22 cellular contexts compared by ENCODE assay signal in the genomic region with DNA sequence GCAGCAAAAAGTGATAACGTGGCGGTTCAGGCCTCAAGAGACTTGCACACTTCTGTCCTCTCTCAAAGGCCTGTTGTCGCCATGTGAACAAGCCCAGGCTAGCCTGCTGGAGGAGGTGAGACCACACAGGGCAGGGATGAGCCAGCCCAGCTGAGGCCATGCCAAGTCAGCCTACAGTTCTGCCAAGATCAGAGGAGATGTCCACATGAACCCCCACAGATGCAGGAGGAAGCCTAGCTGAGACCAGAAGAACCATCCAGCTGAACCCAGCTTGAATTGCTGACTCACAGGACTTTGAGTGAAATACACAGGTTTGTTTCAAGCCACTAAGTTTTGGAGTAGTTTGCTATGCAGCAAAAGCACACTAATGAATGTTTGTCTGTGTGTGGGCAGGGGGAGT. TPM values are rescaled to one million over a fixed set of nuclear protein-coding genes. Genes with fewer than 3 reads are reported as not detected.
DNase-seq lines count a peak whose midpoint lies in the region; ATAC-seq and TF ChIP-seq lines count a peak whose summit lies in the region.
"Had no signal": no experiment of that assay in that cellular context is flagged by ENCODE, and none has a peak within 500 bp of the region (broad histone marks: within the 10 kb centered on the region; RNA-seq: fewer than 3 reads in every experiment).

No MANE protein-coding gene starts in this region.

- H3K4me3 ChIP-seq in neuronal stem cell (ENCODE audit: low read length in 2 of 2), result no peak overlapping the region
- H3K4me3 ChIP-seq: heart left ventricle, lower lobe of right lung, ovary, tibial artery had no signal

- DNase-seq in HCEC 1CT (peak; percentile 33), NCI-H226 (peak; percentile 72), neuronal stem cell (ENCODE audit: low spot score) (no peak), WTC11 (ENCODE audit: low spot score) (no peak), GM13976 (ENCODE audit: low spot score) (no peak)
- no peak for DNase-seq in activated CD4-positive, alpha-beta T cell treated with anti-CD3 and anti-CD28 coated beads, Interleukin-2, amount 50 U/mL, for 4 hours
- DNase-seq: activated CD4-positive, alpha-beta T cell treated with anti-CD3 and anti-CD28 coated beads, Interleukin-2, amount 10 ng/mL, durations not matched to agents 24 days and 14 days; activated CD8-positive, alpha-beta memory T cell treated with anti-CD3 and anti-CD28 coated beads, Interleukin-2, amount 50 U/mL, for 4 hours; activated effector memory CD4-positive, alpha-beta T cell treated with anti-CD3 and anti-CD28 coated beads, Interleukin-2, amount 50 U/mL, for 16 hours; central memory CD4-positive, alpha-beta T cell; effector CD4-positive, alpha-beta T cell; heart left ventricle; lower lobe of right lung; NCI-H1417 treated with DMSO at 0.1 percent for 48 hours; NCI-H2227 treated with DMSO at 0.1 percent for 48 hours; ovary; stimulated activated naive CD4-positive, alpha-beta T cell; SW 1271; tibial artery had no signal

- no CpG with 5 or more reads among the region's 3 CpGs for WGBS in neuronal stem cell (ENCODE audit: extremely low coverage in 2 of 2, insufficient read length in 2 of 2, insufficient replicate concordance in 1 of 2), 2 donors

- peaks cover 4 to 8% of the 10 kb centered on the region in 2 donors for H3K4me1 ChIP-seq in neuronal stem cell (ENCODE audit: control insufficient read depth in 2 of 2, insufficient read depth in 1 of 2, low read depth in 1 of 2, low read length in 2 of 2)
- H3K4me1 ChIP-seq: lower lobe of right lung, tibial artery had no signal

- peak overlapping the region; percentile 41 for H2AFZ ChIP-seq in neuronal stem cell (ENCODE audit: low read length)

- H3K27me3 ChIP-seq in neuronal stem cell (ENCODE audit: control insufficient read depth in 3 of 3, insufficient read depth in 3 of 3, low read depth in 1 of 3, low read length in 3 of 3), result peaks cover 0 to 20% (median 0%) of the 10 kb centered on the region in 3 experiments
- H3K27me3 ChIP-seq: heart left ventricle, ovary had no signal

- TF ChIP-seq CTCF in WTC11 (IDR thresholded peaks at IDR 0.05) (no peak), GM13976 (IDR thresholded peaks at IDR 0.05; ENCODE audit: borderline replicate concordance, control extremely low read depth, extremely low read depth, insufficient read depth, missing control alignments) (no peak)

- no peak overlapping the region for H3K9ac ChIP-seq in neuronal stem cell (ENCODE audit: low read depth, low read length, poor library complexity)

- peaks cover 4% of the 10 kb centered on the region for H3K36me3 Mint-ChIP-seq in dendritic cell treated with granulocyte-macrophage colony-stimulating factor and Interleukin-4, amounts not matched to agents 40 ng/mL and 50 ng/mL, for 4 days (ENCODE audit: low read depth)
- H3K36me3 Mint-ChIP-seq in WTC11, result peaks cover 4% of the 10 kb centered on the region

- H2BK5ac ChIP-seq in neuronal stem cell (ENCODE audit: low read length), result no peak overlapping the region

- no peak overlapping the region for H4K91ac ChIP-seq in neuronal stem cell (ENCODE audit: low read depth, low read length, poor library complexity)

- no peak overlapping the region for H2BK15ac ChIP-seq in neuronal stem cell (ENCODE audit: low read length)

- no peak overlapping the region for H2AK5ac ChIP-seq in neuronal stem cell (ENCODE audit: low read depth, low read length)

- no peak for ATAC-seq in WTC11
- ATAC-seq: sciatic nerve had no signal

- peaks cover 8% of the 10 kb centered on the region for H3K27me3 Mint-ChIP-seq in dendritic cell treated with granulocyte-macrophage colony-stimulating factor and Interleukin-4, amounts not matched to agents 40 ng/mL and 50 ng/mL, for 4 days
- peaks cover 2% of the 10 kb centered on the region; the same call in 1 of the 2 replicates for H3K27me3 Mint-ChIP-seq in WTC11 (ENCODE audit: low read depth)

- H3K9me3 ChIP-seq in neuronal stem cell (replicated peaks in 1 of 2; ENCODE audit: control insufficient read depth in 2 of 2, insufficient read depth in 1 of 2, low read depth in 1 of 2, low read length in 2 of 2), result peaks cover 0 to 2% of the 10 kb centered on the region in 2 donors
- H3K9me3 ChIP-seq: lower lobe of right lung, ovary had no signal

- H3K27ac Mint-ChIP-seq in dendritic cell treated with granulocyte-macrophage colony-stimulating factor and Interleukin-4, amounts not matched to agents 40 ng/mL and 50 ng/mL, for 4 days, result peak overlapping the region; percentile 38
- H3K27ac Mint-ChIP-seq in WTC11, result no peak overlapping the region
- H3K27ac Mint-ChIP-seq: B cell had no signal

- H3K79me1 ChIP-seq in neuronal stem cell (ENCODE audit: low read depth, low read length), result no peaks in the 10 kb centered on the region

- no peak overlapping the region for H4K8ac ChIP-seq in neuronal stem cell (ENCODE audit: low read depth, low read length)

- CTCF ChIA-PET in WTC11 (lab: Charles Lee), result no interaction called here

- H2BK120ac ChIP-seq in neuronal stem cell (ENCODE audit: low read depth, low read length), result no peak overlapping the region

- peaks cover 9% of the 10 kb centered on the region for H3K9me3 Mint-ChIP-seq in dendritic cell treated with granulocyte-macrophage colony-stimulating factor and Interleukin-4, amounts not matched to agents 40 ng/mL and 50 ng/mL, for 4 days
- H3K9me3 Mint-ChIP-seq in WTC11, result peaks cover 19% of the 10 kb centered on the region

- no peak overlapping the region for H3K4ac ChIP-seq in neuronal stem cell (ENCODE audit: low read length)

- no peak overlapping the region for H3K4me3 Mint-ChIP-seq in dendritic cell treated with granulocyte-macrophage colony-stimulating factor and Interleukin-4, amounts not matched to agents 40 ng/mL and 50 ng/mL, for 4 days
- no peak overlapping the region for H3K4me3 Mint-ChIP-seq in WTC11
- H3K4me3 Mint-ChIP-seq: activated CD4-positive, alpha-beta T cell treated with anti-CD3 and anti-CD28 coated beads, Interleukin-2, amount 10 ng/mL, durations not matched to agents 24 days and 14 days; B cell had no signal

- intact Hi-C loops in dendritic cell treated with granulocyte-macrophage colony-stimulating factor and Interleukin-4, amounts not matched to agents 40 ng/mL and 50 ng/mL, for 4 days (cut with micrococcal nuclease), result loop anchor here (2.0 kb wide), 1 partner anchor 18 kb away; no protein-coding TSS in a partner anchor

- H3K18ac ChIP-seq in neuronal stem cell (ENCODE audit: low read length), result no peak overlapping the region

- no peaks in the 10 kb centered on the region for H3K36me3 ChIP-seq in neuronal stem cell (replicated peaks in 1 of 2; ENCODE audit: control insufficient read depth in 2 of 2, insufficient read depth in 2 of 2, low read length in 2 of 2)
- H3K36me3 ChIP-seq: heart left ventricle, lower lobe of right lung, ovary, tibial artery had no signal

- POLR2A ChIA-PET in WTC11 (lab: Charles Lee), result no interaction called here

- in situ Hi-C loops in GM13976 (cut with MboI; ENCODE audit: low sequenced_read_pairs, unreplicated experiment), result loop anchor here (25.0 kb wide), 1 partner anchor 366 kb away; no protein-coding TSS in a partner anchor

- no peak overlapping the region for H3K4me2 ChIP-seq in neuronal stem cell (ENCODE audit: insufficient read depth, low read length, poor library complexity, severe bottlenecking)

- H3K23ac ChIP-seq in neuronal stem cell (ENCODE audit: low read depth, low read length, poor library complexity), result no peak overlapping the region

- H3K14ac ChIP-seq in neuronal stem cell (ENCODE audit: low read length), result no peak overlapping the region

- H3K4me1 Mint-ChIP-seq in dendritic cell treated with granulocyte-macrophage colony-stimulating factor and Interleukin-4, amounts not matched to agents 40 ng/mL and 50 ng/mL, for 4 days (ENCODE audit: low read depth), result peaks cover 35% of the 10 kb centered on the region
- H3K4me1 Mint-ChIP-seq in WTC11, result peaks cover 32% of the 10 kb centered on the region

- no peak overlapping the region for H3K27ac ChIP-seq in neuronal stem cell (replicated peaks; ENCODE audit: low read length)
- H3K27ac ChIP-seq: heart left ventricle, lower lobe of right lung, ovary, tibial artery had no signal

- no peak overlapping the region for H2BK12ac ChIP-seq in neuronal stem cell (ENCODE audit: low read length)

TF ChIP-seq in WTC11, 78 proteins besides CTCF, POLR2A, EP300 and RAD21 (continues in another document):
- TF ChIP-seq MXD4 (CRISPR knock-in tag; IDR thresholded peaks at IDR 0.05; ENCODE audit: borderline replicate concordance), result no peak
- TF ChIP-seq, protein P1, sequence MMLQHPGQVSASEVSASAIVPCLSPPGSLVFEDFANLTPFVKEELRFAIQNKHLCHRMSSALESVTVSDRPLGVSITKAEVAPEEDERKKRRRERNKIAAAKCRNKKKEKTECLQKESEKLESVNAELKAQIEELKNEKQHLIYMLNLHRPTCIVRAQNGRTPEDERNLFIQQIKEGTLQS (CRISPR knock-in tag; conservative IDR thresholded peaks at IDR 0.05), result no peak
- TF ChIP-seq, protein P2, sequence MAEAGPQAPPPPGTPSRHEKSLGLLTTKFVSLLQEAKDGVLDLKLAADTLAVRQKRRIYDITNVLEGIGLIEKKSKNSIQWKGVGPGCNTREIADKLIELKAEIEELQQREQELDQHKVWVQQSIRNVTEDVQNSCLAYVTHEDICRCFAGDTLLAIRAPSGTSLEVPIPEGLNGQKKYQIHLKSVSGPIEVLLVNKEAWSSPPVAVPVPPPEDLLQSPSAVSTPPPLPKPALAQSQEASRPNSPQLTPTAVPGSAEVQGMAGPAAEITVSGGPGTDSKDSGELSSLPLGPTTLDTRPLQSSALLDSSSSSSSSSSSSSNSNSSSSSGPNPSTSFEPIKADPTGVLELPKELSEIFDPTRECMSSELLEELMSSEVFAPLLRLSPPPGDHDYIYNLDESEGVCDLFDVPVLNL (CRISPR knock-in tag; IDR thresholded peaks at IDR 0.05; ENCODE audit: borderline replicate concordance, low read depth), result no peak
- TF ChIP-seq ZNF232 (CRISPR knock-in tag; IDR thresholded peaks at IDR 0.05), result no peak
- TF ChIP-seq ZNF138 (CRISPR knock-in tag; conservative IDR thresholded peaks at IDR 0.05), result no peak

RNA-seq across cellular contexts. Expression of a gene that starts 50.3 kb away (rescaled TPM):
- 103 TPM for polyA plus RNA-seq in neuronal stem cell (2013, experiment 1 of 2)
- polyA plus RNA-seq in neuronal stem cell (2013, experiment 2 of 2), result 99.6 TPM
- 121 to 139 TPM (median 132 TPM) in 3 replicates for total RNA-seq in WTC11 (2021)

Comparison
In these comparisons a context has a peak if more than half of its experiments do, and no peak if none do; other contexts are left out.
1. DNase-seq: peak in HCEC 1CT (single experiment) and NCI-H226 (single experiment); none in neuronal stem cell (single experiment), WTC11 (single experiment), GM13976 (single experiment) and activated CD4-positive, alpha-beta T cell treated with anti-CD3 and anti-CD28 coated beads, Interleukin-2, amount 50 U/mL, for 4 hours (0 of 2).